Comparison of ENCODE assay signal across 8 cellular contexts in the genomic region with DNA sequence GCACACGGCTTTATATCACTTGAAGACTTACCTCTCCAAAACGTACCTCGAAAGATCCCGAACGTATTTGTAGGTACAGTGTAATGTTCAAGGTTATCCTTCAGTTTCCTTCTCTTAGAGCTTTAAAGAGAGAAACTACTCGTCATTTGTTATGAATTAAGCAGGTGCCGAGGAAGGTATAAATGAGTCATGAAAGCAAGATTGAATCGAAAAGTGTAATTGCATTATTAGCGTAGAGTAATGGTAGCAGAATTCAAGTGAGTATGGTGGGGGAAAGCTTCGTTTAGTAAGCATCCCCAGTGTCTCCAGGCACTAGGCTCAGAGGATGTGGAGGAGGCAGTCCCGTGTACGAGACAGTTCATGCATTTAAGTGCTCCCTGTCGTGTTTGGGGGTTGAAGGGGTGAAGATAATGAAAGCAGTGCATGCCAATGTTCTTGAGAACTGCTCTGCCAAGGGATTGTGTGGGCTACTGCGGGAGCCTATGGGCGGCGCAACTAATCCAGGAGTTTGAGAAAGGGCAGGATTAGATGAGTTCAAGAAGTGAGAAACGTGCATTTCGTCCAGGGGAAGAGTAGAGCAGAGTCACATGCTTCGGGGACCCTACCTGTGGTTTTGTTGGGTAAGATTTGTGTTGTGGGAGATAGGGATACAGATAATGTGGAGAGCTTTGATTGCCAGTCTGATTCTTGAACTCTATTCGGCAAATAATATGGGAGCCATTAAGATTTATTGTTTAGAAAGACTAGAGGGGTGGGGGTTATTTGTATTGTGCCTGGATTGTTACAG. TPM values are rescaled to one million over a fixed set of nuclear protein-coding genes. Genes with fewer than 3 reads are reported as not detected.
DNase-seq lines count a peak whose midpoint lies in the region; TF ChIP-seq lines count a peak whose summit lies in the region.

No MANE protein-coding gene starts in this region.

- H3K79me2 ChIP-seq in mesendoderm (ENCODE audit: control insufficient read depth, insufficient read depth, low read length), result peaks cover 31% of the 10 kb centered on the region

- H4K8ac ChIP-seq in mesendoderm (ENCODE audit: low read depth, low read length), result no peak overlapping the region

- DNase-seq in stimulated activated CD4-positive, alpha-beta T cell treated with anti-CD3 and anti-CD28 coated beads, Interleukin-12 subunit alpha, Interleukin-12 subunit beta, amount 100 ng/mL, for 4 hours, result peak; percentile 12
- DNase-seq in stimulated activated CD4-positive, alpha-beta T cell treated with anti-CD3 and anti-CD28 coated beads, Interleukin-2, amount 100 ng/mL, for 48 hours, result no peak
- DNase-seq in MV-4-11 (lab: John Stamatoyannopoulos, UW) (peak; percentile 33), brain microvascular endothelial cell (no peak), mesendoderm (peak; percentile 23), cortex of kidney (lab: John Stamatoyannopoulos, UW) (no peak), OCI-M2 (lab: John Stamatoyannopoulos, UW; ENCODE audit: unreplicated experiment) (no peak), NCI-H2171 (lab: John Stamatoyannopoulos, UW) (no peak)

- no peak overlapping the region for H3K23ac ChIP-seq in mesendoderm (ENCODE audit: low read length)

- no peak overlapping the region for H2BK5ac ChIP-seq in mesendoderm (ENCODE audit: low read length)

- no peak overlapping the region for H2BK15ac ChIP-seq in mesendoderm (replicated peaks; ENCODE audit: low read depth)

- no peak overlapping the region for H2BK120ac ChIP-seq in mesendoderm (ENCODE audit: low read depth, low read length)

- peaks cover 6% of the 10 kb centered on the region for H3K79me1 ChIP-seq in mesendoderm (ENCODE audit: low read length)

- no peak overlapping the region for H3K27ac ChIP-seq in brain microvascular endothelial cell
- H3K27ac ChIP-seq in mesendoderm (ENCODE audit: low read depth, low read length), result no peak overlapping the region

- no peak overlapping the region for H3K18ac ChIP-seq in mesendoderm (ENCODE audit: low read length)

- H3K4ac ChIP-seq in mesendoderm (ENCODE audit: low read depth, low read length), result no peak overlapping the region

- H3K9ac ChIP-seq in mesendoderm (ENCODE audit: low read length), result peak overlapping the region; percentile 87

- peak overlapping the region; percentile 96 for H3K4me3 ChIP-seq in brain microvascular endothelial cell (ENCODE audit: low read depth, low read length)
- H3K4me3 ChIP-seq in mesendoderm (ENCODE audit: low read length), result peak overlapping the region; percentile 90

- H2AK5ac ChIP-seq in mesendoderm (ENCODE audit: low read length), result no peak overlapping the region

- H3K27me3 ChIP-seq in brain microvascular endothelial cell (replicated peaks), result no peaks in the 10 kb centered on the region
- H3K27me3 ChIP-seq in mesendoderm (ENCODE audit: insufficient read depth, low read length, poor library complexity), result no peaks in the 10 kb centered on the region

- in situ Hi-C loops in brain microvascular endothelial cell (cut with HindIII; ENCODE audit: low pct_ligation_motif_present, low sequenced_read_pairs), result no loop called here

- peak overlapping the region; percentile 97 for H3K56ac ChIP-seq in mesendoderm (ENCODE audit: low read length)

- WGBS in mesendoderm (ENCODE audit: extremely low coverage, insufficient coverage, low lambda C conversion rate), result no CpG with 5 or more reads among the region's 20 CpGs

- no peak overlapping the region for H4K5ac ChIP-seq in mesendoderm (ENCODE audit: low read length)

- no peaks in the 10 kb centered on the region for H3K4me1 ChIP-seq in mesendoderm (ENCODE audit: control insufficient read depth, low read depth, low read length)

- peak overlapping the region; percentile 95 for H3K4me2 ChIP-seq in mesendoderm (ENCODE audit: low read length)

- H3K36me3 ChIP-seq in brain microvascular endothelial cell (replicated peaks), result peaks cover 10% of the 10 kb centered on the region
- peaks cover 2% of the 10 kb centered on the region for H3K36me3 ChIP-seq in mesendoderm (ENCODE audit: control insufficient read depth, insufficient read depth, low read length)

- peak; percentile 12 for TF ChIP-seq CTCF in brain microvascular endothelial cell (IDR thresholded peaks at IDR 0.05; ENCODE audit: low read depth, low read length, missing control alignments)

RNA-seq across cellular contexts. Expression of a gene that starts 0.9 kb away (rescaled TPM):
- 20.0 TPM for polyA plus RNA-seq in mesendoderm (2013, experiment 1 of 2)
- polyA plus RNA-seq in mesendoderm (2013, experiment 2 of 2), result 21.4 TPM

RNA-seq across cellular contexts. Expression of a gene that starts 41.2 kb away (rescaled TPM):
- polyA plus RNA-seq in mesendoderm (2013, experiment 1 of 2), result 22.8 TPM
- polyA plus RNA-seq in mesendoderm (2013, experiment 2 of 2), result 23.4 TPM

Comparison
In these comparisons a context has a peak if more than half of its experiments do, and no peak if none do; other contexts are left out.
1. DNase-seq: peak in stimulated activated CD4-positive, alpha-beta T cell treated with anti-CD3 and anti-CD28 coated beads, Interleukin-12 subunit alpha, Interleukin-12 subunit beta, amount 100 ng/mL, for 4 hours (single experiment), MV-4-11 (single experiment) and mesendoderm (single experiment); none in stimulated activated CD4-positive, alpha-beta T cell treated with anti-CD3 and anti-CD28 coated beads, Interleukin-2, amount 100 ng/mL, for 48 hours (0 of 2), brain microvascular endothelial cell (single experiment), cortex of kidney (single experiment), OCI-M2 (single experiment) and NCI-H2171 (single experiment).